Comparison of ENCODE assay signal across 9 cellular contexts in genomic region chr1:207963429-207964194, GRCh38. TPM values are rescaled to one million over a fixed set of nuclear protein-coding genes. Genes with fewer than 3 reads are reported as not detected.
A peak's percentile ranks its signal among the peaks of the same experiment; 100 is the strongest.
DNase-seq lines count a peak whose midpoint lies in the region; ATAC-seq and TF ChIP-seq lines count a peak whose summit lies in the region.
"Had no signal": no experiment of that assay in that cellular context is flagged by ENCODE, and none has a peak within 500 bp of the region (broad histone marks: within the 10 kb centered on the region; RNA-seq: fewer than 3 reads in every experiment).

No MANE protein-coding gene starts in this region.

- DNase-seq in AG09309 (ENCODE audit: low read depth) (peak; percentile 25), NCI-H2196 treated with DMSO at 0.1 percent for 48 hours (lab: John Stamatoyannopoulos, UW; ENCODE audit: unreplicated experiment) (peak; percentile 86), cerebellar cortex (ENCODE audit: low spot score) (peak; percentile 84), kidney epithelial cell (ENCODE audit: low read depth) (peak; percentile 43)
- DNase-seq in activated CD4-positive, CD25-positive, alpha-beta regulatory T cell treated with anti-CD3 and anti-CD28 coated beads, Interleukin-2, amount 50 U/mL, for 72 hours = peak; percentile 92
- DNase-seq in stimulated activated CD4-positive, alpha-beta T cell treated with anti-CD3 and anti-CD28 coated beads, Interleukin-15, amount 100 ng/mL, for 24 hours = peak; percentile 88

- TF ChIP-seq CTCF in AG09309 (IDR thresholded peaks at IDR 0.05; ENCODE audit: control insufficient read depth, insufficient read depth, low read depth, low read length, missing control alignments) (peak; percentile 71), kidney epithelial cell (IDR thresholded peaks at IDR 0.05; ENCODE audit: insufficient read depth, low read length, poor library complexity, severe bottlenecking) (peak; percentile 54)

- ATAC-seq in GM18873 (IDR thresholded peaks at IDR 0.05; ENCODE audit: low FRiP score, unreplicated experiment) (peak; percentile 73), HG03108 (IDR thresholded peaks at IDR 0.05; ENCODE audit: unreplicated experiment) (peak; percentile 92)

- peaks cover 3% of the 10 kb centered on the region for H3K27me3 ChIP-seq in kidney epithelial cell (ENCODE audit: control insufficient read depth, insufficient read depth, low read length)

- no peaks in the 10 kb centered on the region for H3K36me3 ChIP-seq in kidney epithelial cell (ENCODE audit: control insufficient read depth, insufficient read depth, low read length)

- H3K4me3 ChIP-seq in AG09309 (ENCODE audit: control insufficient read depth, low read depth, low read length) (peak overlapping the region; percentile 60), kidney epithelial cell (ENCODE audit: low read depth, low read length) (peak overlapping the region; percentile 48)

RNA-seq across cellular contexts. Expression of gene CD34, which starts 52.7 kb away (rescaled TPM):
- 0.04 and 0.41 TPM in 2 replicates for total RNA-seq in kidney epithelial cell
- total RNA-seq: T-helper 1 cell treated with Interleukin-12 subunit alpha and Interleukin-12 subunit beta and Interleukin-4 antibody, amounts not matched to agents 30 ng/mL and 1 ng/mL, for 36 hours had no signal

Comparison
In these comparisons a context has a peak if more than half of its experiments do, and no peak if none do; other contexts are left out.
1. Peak in every context shown above with its lines: DNase-seq, ATAC-seq and H3K4me3 ChIP-seq.
2. DNase-seq: peak in every context shown above with its lines; median percentile 92 in activated CD4-positive, CD25-positive, alpha-beta regulatory T cell treated with anti-CD3 and anti-CD28 coated beads, Interleukin-2, amount 50 U/mL, for 72 hours; 88 in stimulated activated CD4-positive, alpha-beta T cell treated with anti-CD3 and anti-CD28 coated beads, Interleukin-15, amount 100 ng/mL, for 24 hours; 86 in NCI-H2196 treated with DMSO at 0.1 percent for 48 hours; 84 in cerebellar cortex; 43 in kidney epithelial cell; 25 in AG09309.